In genomic region chr22:37609240-37610152, GRCh38 we compare ENCODE assay signal across 7 cellular contexts. TPM values are rescaled to one million over a fixed set of nuclear protein-coding genes. Genes with fewer than 3 reads are reported as not detected.
DNase-seq lines count a peak whose midpoint lies in the region; ATAC-seq lines count a peak whose summit lies in the region.
"Had no signal": no experiment of that assay in that cellular context is flagged by ENCODE, and none has a peak within 500 bp of the region (broad histone marks: within the 10 kb centered on the region; RNA-seq: fewer than 3 reads in every experiment).

No MANE protein-coding gene starts in this region.

- DNase-seq in NCI-H524 (lab: John Stamatoyannopoulos, UW) (peak; percentile 8 to 43), NCI-H524 treated with DMSO at 0.1 percent for 48 hours (lab: John Stamatoyannopoulos, UW) (no peak), memory B cell (ENCODE audit: low spot score in 2 of 2) (no peak), HuH-7.5 (ENCODE audit: low spot score) (no peak), NCI-H2196 (lab: John Stamatoyannopoulos, UW; ENCODE audit: unreplicated experiment) (no peak)
- DNase-seq in activated T-helper 2 cell treated with anti-CD3 and anti-CD28 coated beads, Interferon-gamma antibody, Interleukin-2, Interleukin-4, amounts not matched to agents 10 μg/mL and 5 μg/mL and 100 μg/mL, durations not matched to agents 14 hours and 24 hours and 36 hours (ENCODE audit: low spot score): no peak

- peak overlapping the region; percentile 94 for H3K4me3 Mint-ChIP-seq in activated T-helper 2 cell treated with anti-CD3 and anti-CD28 coated beads, Interferon-gamma antibody, Interleukin-2, Interleukin-4, amounts not matched to agents 10 μg/mL and 5 μg/mL and 100 μg/mL, durations not matched to agents 14 hours and 24 hours and 36 hours (ENCODE audit: low read depth)
- H3K4me3 Mint-ChIP-seq in memory B cell: peak overlapping the region; percentile 86

- peaks cover 38% of the 10 kb centered on the region for H3K4me1 Mint-ChIP-seq in activated T-helper 2 cell treated with anti-CD3 and anti-CD28 coated beads, Interferon-gamma antibody, Interleukin-2, Interleukin-4, amounts not matched to agents 10 μg/mL and 5 μg/mL and 100 μg/mL, durations not matched to agents 14 hours and 24 hours and 36 hours (ENCODE audit: low read depth)
- H3K4me1 Mint-ChIP-seq in memory B cell: peaks cover 15% of the 10 kb centered on the region

- no peak for ATAC-seq in memory B cell (ENCODE audit: low read depth)

- peaks cover 3% of the 10 kb centered on the region for H3K36me3 Mint-ChIP-seq in activated T-helper 2 cell treated with anti-CD3 and anti-CD28 coated beads, Interferon-gamma antibody, Interleukin-2, Interleukin-4, amounts not matched to agents 10 μg/mL and 5 μg/mL and 100 μg/mL, durations not matched to agents 14 hours and 24 hours and 36 hours (ENCODE audit: low read depth)
- peaks cover 2% of the 10 kb centered on the region for H3K36me3 Mint-ChIP-seq in memory B cell

- intact Hi-C loops in activated T-helper 2 cell treated with anti-CD3 and anti-CD28 coated beads, Interferon-gamma antibody, Interleukin-2, Interleukin-4, amounts not matched to agents 10 μg/mL and 5 μg/mL and 100 μg/mL, durations not matched to agents 14 hours and 24 hours and 36 hours (cut with micrococcal nuclease): loop anchor here (1.0 to 10.0 kb wide), 5 partner anchors 17 to 375 kb away; partner anchors contain the start of genes ANKRD54 and GCAT

- H3K9me3 Mint-ChIP-seq in activated T-helper 2 cell treated with anti-CD3 and anti-CD28 coated beads, Interferon-gamma antibody, Interleukin-2, Interleukin-4, amounts not matched to agents 10 μg/mL and 5 μg/mL and 100 μg/mL, durations not matched to agents 14 hours and 24 hours and 36 hours: no peaks in the 10 kb centered on the region
- H3K9me3 Mint-ChIP-seq in memory B cell: no peaks in the 10 kb centered on the region

- H3K27ac Mint-ChIP-seq in activated T-helper 2 cell treated with anti-CD3 and anti-CD28 coated beads, Interferon-gamma antibody, Interleukin-2, Interleukin-4, amounts not matched to agents 10 μg/mL and 5 μg/mL and 100 μg/mL, durations not matched to agents 14 hours and 24 hours and 36 hours: peak overlapping the region; percentile 88
- peak overlapping the region; percentile 87 for H3K27ac Mint-ChIP-seq in memory B cell

- no peaks in the 10 kb centered on the region for H3K27me3 Mint-ChIP-seq in activated T-helper 2 cell treated with anti-CD3 and anti-CD28 coated beads, Interferon-gamma antibody, Interleukin-2, Interleukin-4, amounts not matched to agents 10 μg/mL and 5 μg/mL and 100 μg/mL, durations not matched to agents 14 hours and 24 hours and 36 hours (ENCODE audit: low read depth)
- H3K27me3 Mint-ChIP-seq in memory B cell: peaks cover 4% of the 10 kb centered on the region

RNA-seq across cellular contexts. Expression of gene GGA1, which starts 0.9 kb away (rescaled TPM):
- 69.3 and 71.2 TPM in 2 replicates for total RNA-seq in activated T-helper 2 cell treated with anti-CD3 and anti-CD28 coated beads, Interferon-gamma antibody, Interleukin-2, Interleukin-4, amounts not matched to agents 10 μg/mL and 5 μg/mL and 100 μg/mL, durations not matched to agents 14 hours and 24 hours and 36 hours

RNA-seq across cellular contexts. Expression of gene LGALS2, which starts 29.6 kb away (rescaled TPM):
- not detected in 2 replicates for total RNA-seq in activated T-helper 2 cell treated with anti-CD3 and anti-CD28 coated beads, Interferon-gamma antibody, Interleukin-2, Interleukin-4, amounts not matched to agents 10 μg/mL and 5 μg/mL and 100 μg/mL, durations not matched to agents 14 hours and 24 hours and 36 hours
- total RNA-seq: Daoy had no signal

RNA-seq across cellular contexts. Expression of gene SH3BP1, which starts 30.0 kb away (rescaled TPM):
- 117 and 122 TPM in 2 replicates for total RNA-seq in activated T-helper 2 cell treated with anti-CD3 and anti-CD28 coated beads, Interferon-gamma antibody, Interleukin-2, Interleukin-4, amounts not matched to agents 10 μg/mL and 5 μg/mL and 100 μg/mL, durations not matched to agents 14 hours and 24 hours and 36 hours

RNA-seq across cellular contexts. Expression of gene PDXP, which starts 49.0 kb away (rescaled TPM):
- total RNA-seq in activated T-helper 2 cell treated with anti-CD3 and anti-CD28 coated beads, Interferon-gamma antibody, Interleukin-2, Interleukin-4, amounts not matched to agents 10 μg/mL and 5 μg/mL and 100 μg/mL, durations not matched to agents 14 hours and 24 hours and 36 hours: 40.1 and 41.9 TPM in 2 replicates

RNA-seq across cellular contexts. Expression of gene CDC42EP1, which starts 49.2 kb away (rescaled TPM):
- 0.74 and 1.1 TPM in 2 replicates for total RNA-seq in activated T-helper 2 cell treated with anti-CD3 and anti-CD28 coated beads, Interferon-gamma antibody, Interleukin-2, Interleukin-4, amounts not matched to agents 10 μg/mL and 5 μg/mL and 100 μg/mL, durations not matched to agents 14 hours and 24 hours and 36 hours

Comparison
In these comparisons a context has a peak if more than half of its experiments do, and no peak if none do; other contexts are left out.
1. DNase-seq: peak in NCI-H524 (2 of 2); none in NCI-H524 treated with DMSO at 0.1 percent for 48 hours (single experiment), activated T-helper 2 cell treated with anti-CD3 and anti-CD28 coated beads, Interferon-gamma antibody, Interleukin-2, Interleukin-4, amounts not matched to agents 10 μg/mL and 5 μg/mL and 100 μg/mL, durations not matched to agents 14 hours and 24 hours and 36 hours (single experiment), memory B cell (0 of 2), HuH-7.5 (single experiment) and NCI-H2196 (single experiment).